Comparison of ENCODE assay signal across 12 cellular contexts in the genomic region with DNA sequence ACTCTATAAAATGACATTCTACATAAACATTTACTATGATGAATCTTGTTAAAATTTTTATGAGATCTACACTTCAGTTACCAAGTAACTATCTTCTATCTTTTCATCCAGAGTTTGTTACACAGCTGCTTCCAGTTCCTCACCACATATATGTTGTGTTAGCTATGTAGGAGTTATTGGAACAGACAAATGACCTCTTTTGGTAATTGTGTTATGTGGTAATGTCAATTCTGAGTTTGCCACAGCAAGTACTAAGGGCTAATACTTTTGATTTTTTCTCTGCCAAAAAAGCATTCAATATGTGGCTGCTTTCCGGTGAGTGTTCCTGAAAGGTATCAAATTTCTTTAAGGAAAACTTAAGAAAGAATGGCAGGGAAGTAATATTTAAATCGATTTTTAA.
"Had no signal": no experiment of that assay in that cellular context is flagged by ENCODE, and none has a peak within 500 bp of the region (broad histone marks: within the 10 kb centered on the region; RNA-seq: fewer than 3 reads in every experiment).

No MANE protein-coding gene starts in this region.

- H3K4me3 ChIP-seq: breast epithelium, right atrium auricular region, stomach had no signal

- H3K27me3 ChIP-seq: breast epithelium, right atrium auricular region, stomach had no signal

- H3K36me3 ChIP-seq: breast epithelium, right atrium auricular region, stomach had no signal

- ATAC-seq: activated CD4-positive, alpha-beta T cell treated with anti-CD3 and anti-CD28 coated beads for 36 hours; esophagus mucosa; T-helper 17 cell had no signal

- DNase-seq: activated CD4-positive, alpha-beta memory T cell treated with anti-CD3 and anti-CD28 coated beads for 36 hours; activated CD4-positive, alpha-beta T cell treated with anti-CD3 and anti-CD28 coated beads for 36 hours; amygdala; effector CD4-positive, alpha-beta T cell; hippocampal formation; stimulated activated CD4-positive, alpha-beta T cell treated with anti-CD3 and anti-CD28 coated beads, Interleukin-12 subunit alpha, Interleukin-12 subunit beta, amount 100 ng/mL, for 4 hours; stomach; T-helper 17 cell; trophoblast cell had no signal

- H3K9me3 ChIP-seq: breast epithelium, right atrium auricular region, stomach had no signal

- H3K27ac ChIP-seq: breast epithelium, right atrium auricular region, stomach had no signal

- H3K4me1 ChIP-seq: breast epithelium, right atrium auricular region, stomach had no signal
